4 cellular contexts compared by ENCODE assay signal in the genomic region with DNA sequence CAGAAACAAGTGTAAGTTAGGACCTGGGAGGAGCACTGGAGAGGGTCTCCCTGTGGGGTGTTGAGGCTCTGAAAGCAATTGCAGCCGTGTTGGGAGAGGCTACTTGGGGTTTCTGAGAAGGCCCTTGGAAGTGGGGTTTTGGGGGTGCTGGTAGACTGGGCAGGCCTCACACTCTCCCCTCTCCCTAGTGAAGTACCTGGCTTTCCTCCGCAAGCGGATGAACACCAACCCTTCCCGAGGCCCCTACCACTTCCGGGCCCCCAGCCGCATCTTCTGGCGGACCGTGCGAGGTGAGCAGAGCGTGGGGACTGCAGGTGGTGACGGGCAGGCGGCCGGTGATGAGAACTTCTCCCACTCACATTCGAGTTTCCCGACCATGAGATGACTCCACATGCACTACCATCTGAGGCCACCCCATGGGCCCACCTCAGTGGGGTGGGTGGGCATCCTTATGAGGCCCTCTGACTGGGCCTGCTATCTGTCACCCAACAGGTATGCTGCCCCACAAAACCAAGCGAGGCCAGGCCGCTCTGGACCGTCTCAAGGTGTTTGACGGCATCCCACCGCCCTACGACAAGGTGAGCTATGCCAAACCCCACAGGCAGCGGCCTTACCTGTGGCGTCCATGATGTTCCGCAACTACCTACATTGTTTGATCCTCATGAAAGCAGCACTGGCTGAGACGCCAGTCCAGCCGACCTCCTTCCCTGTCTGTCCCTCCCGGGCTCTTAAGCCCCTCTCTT. TPM values are rescaled to one million over a fixed set of nuclear protein-coding genes. Genes with fewer than 3 reads are reported as not detected.
DNase-seq lines count a peak whose midpoint lies in the region; TF ChIP-seq lines count a peak whose summit lies in the region.

No MANE protein-coding gene starts in this region.

- peaks cover 56% of the 10 kb centered on the region for H3K4me1 ChIP-seq in CD8-positive, alpha-beta memory T cell (ENCODE audit: insufficient read depth, low read length)

- peaks cover 0 to 7% of the 10 kb centered on the region in 2 donors for H3K27me3 Mint-ChIP-seq in CD8-positive, alpha-beta memory T cell
- no peaks in the 10 kb centered on the region for H3K27me3 Mint-ChIP-seq in MCF 10A (ENCODE audit: insufficient read depth, unreplicated experiment)

- peak overlapping the region; percentile 45 for H3K27ac ChIP-seq in CD8-positive, alpha-beta memory T cell (ENCODE audit: low read depth, low read length)

- CTCF ChIA-PET in CD8-positive, alpha-beta memory T cell (lab: Charles Lee) = interaction anchor here (1.3 to 2.9 kb wide), 5 partner anchors 15 to 80 kb away, joined by 4 to 9 read pairs (median 6); no protein-coding TSS in a partner anchor
- CTCF ChIA-PET in MCF 10A (lab: Yijun Ruan, JAX) = interaction anchor here (0.6 kb wide), 1 partner anchor 196 kb away, joined by 3 read pairs; no protein-coding TSS in a partner anchor

- H3K9me3 ChIP-seq in CD8-positive, alpha-beta memory T cell (ENCODE audit: low read length) = no peaks in the 10 kb centered on the region

- POLR2A ChIA-PET in CD8-positive, alpha-beta memory T cell (lab: Charles Lee) = no interaction called here
- POLR2A ChIA-PET in MCF 10A (lab: Yijun Ruan, JAX) = interaction anchor here (3.4 kb wide), 1 partner anchor 38 kb away, joined by 37 read pairs; the partner anchor contains the start of genes ALDH16A1 and PIH1D1

- H3K27me3 ChIP-seq in CD8-positive, alpha-beta memory T cell (ENCODE audit: insufficient read depth, low read length, poor library complexity, severe bottlenecking) = no peaks in the 10 kb centered on the region

- intact Hi-C loops in MCF 10A (cut with micrococcal nuclease) = no loop called here

- DNase-seq in CD8-positive, alpha-beta memory T cell = no peak
- DNase-seq in MCF 10A (ENCODE audit: unreplicated experiment) (no peak), NCI-H446 treated with DMSO at 0.1 percent for 48 hours (lab: John Stamatoyannopoulos, UW) (no peak), NCI-H1436 treated with DMSO at 0.1 percent for 48 hours (lab: John Stamatoyannopoulos, UW) (no peak)

- peaks cover 0 to 14% (median 6%) of the 10 kb centered on the region in 5 donors for H3K9me3 Mint-ChIP-seq in CD8-positive, alpha-beta memory T cell
- H3K9me3 Mint-ChIP-seq in MCF 10A (ENCODE audit: unreplicated experiment) = no peaks in the 10 kb centered on the region

- H3K36me3 Mint-ChIP-seq in CD8-positive, alpha-beta memory T cell = peaks cover 14 to 74% (median 33%) of the 10 kb centered on the region in 3 donors
- H3K36me3 Mint-ChIP-seq in MCF 10A (ENCODE audit: insufficient read depth, unreplicated experiment) = peaks cover 83% of the 10 kb centered on the region

- peak overlapping the region; percentile 88 to 97 (median 94) for H3K27ac Mint-ChIP-seq in CD8-positive, alpha-beta memory T cell
- H3K27ac Mint-ChIP-seq in MCF 10A (ENCODE audit: low read depth, unreplicated experiment) = no peak overlapping the region

- H3K4me3 ChIP-seq in CD8-positive, alpha-beta memory T cell (ENCODE audit: low read length) = peak overlapping the region; percentile 93

- peaks cover 52% of the 10 kb centered on the region for H3K36me3 ChIP-seq in CD8-positive, alpha-beta memory T cell (ENCODE audit: insufficient read depth, low read length)

- no peak for TF ChIP-seq CTCF in MCF 10A (IDR thresholded peaks at IDR 0.05; ENCODE audit: unreplicated experiment)

- BruUV-seq in MCF 10A (replicated peaks; lab: Mats Ljungman, UMichigan) = no TSS peak

- peaks cover 58 to 81% (median 65%) of the 10 kb centered on the region in 3 donors for H3K4me1 Mint-ChIP-seq in CD8-positive, alpha-beta memory T cell
- no peaks in the 10 kb centered on the region for H3K4me1 Mint-ChIP-seq in MCF 10A (ENCODE audit: insufficient read depth, unreplicated experiment)

- H3K4me3 Mint-ChIP-seq in CD8-positive, alpha-beta memory T cell = peak overlapping the region; percentile 86 to 99 (median 97)
- peak overlapping the region; percentile 95 for H3K4me3 Mint-ChIP-seq in MCF 10A (ENCODE audit: unreplicated experiment)

RNA-seq across cellular contexts. Expression of gene RPL13A, which starts 3.0 kb away (rescaled TPM):
- total RNA-seq in CD8-positive, alpha-beta memory T cell = 1,000 to 10,000 TPM; 3,865 to 3,912 TPM
- polyA plus RNA-seq in CD8-positive, alpha-beta memory T cell = 2,679 TPM
- total RNA-seq in MCF 10A (2022) = 3,716 and 3,819 TPM in 2 replicates

RNA-seq across cellular contexts. Expression of gene RPS11, which starts 5.8 kb away (rescaled TPM):
- total RNA-seq in CD8-positive, alpha-beta memory T cell = 1,000 to 10,000 TPM; 2,863 to 2,871 TPM
- 1,959 TPM for polyA plus RNA-seq in CD8-positive, alpha-beta memory T cell
- 2,096 and 2,306 TPM in 2 replicates for total RNA-seq in MCF 10A (2022)

RNA-seq across cellular contexts. Expression of gene FLT3LG, which starts 16.4 kb away (rescaled TPM):
- 10 to 100 TPM; 63.9 to 71.5 TPM for total RNA-seq in CD8-positive, alpha-beta memory T cell
- polyA plus RNA-seq in CD8-positive, alpha-beta memory T cell = 148 TPM
- total RNA-seq in MCF 10A (2022) = 1.5 and 3.6 TPM in 2 replicates

RNA-seq across cellular contexts. Expression of gene FCGRT, which starts 22.0 kb away (rescaled TPM):
- total RNA-seq in CD8-positive, alpha-beta memory T cell = 10 to 100 TPM; 16.2 to 16.3 TPM
- 52.4 TPM for polyA plus RNA-seq in CD8-positive, alpha-beta memory T cell
- total RNA-seq in MCF 10A (2022) = not detected in 2 replicates

RNA-seq across cellular contexts. Expression of gene RCN3, which starts 37.3 kb away (rescaled TPM):
- 1 to 10 TPM; 1.4 to 1.7 TPM for total RNA-seq in CD8-positive, alpha-beta memory T cell
- 2.1 TPM for polyA plus RNA-seq in CD8-positive, alpha-beta memory T cell
- total RNA-seq in MCF 10A (2022) = not detected in 2 replicates

Comparison
In these comparisons a context has a peak if more than half of its experiments do, and no peak if none do; other contexts are left out.
1. RNA of gene FLT3LG, which starts 16.4 kb away (total RNA-seq): 63.9 to 71.5 TPM in CD8-positive, alpha-beta memory T cell; 1.5 to 3.6 TPM in MCF 10A; every median in the first group is over 10 times any median in the second.